ENCODE assay signal across 10 cellular contexts in genomic region chr11:8913961-8914660, GRCh38. TPM values are rescaled to one million over a fixed set of nuclear protein-coding genes. Genes with fewer than 3 reads are reported as not detected.
A peak's percentile ranks its signal among the peaks of the same experiment; 100 is the strongest.
DNase-seq lines count a peak whose midpoint lies in the region; ATAC-seq and TF ChIP-seq lines count a peak whose summit lies in the region.
"Had no signal": no experiment of that assay in that cellular context is flagged by ENCODE, and none has a peak within 500 bp of the region (broad histone marks: within the 10 kb centered on the region; RNA-seq: fewer than 3 reads in every experiment).

No MANE protein-coding gene starts in this region.

- H3K27ac ChIP-seq in GM23338 (ENCODE audit: low read depth) (no peak overlapping the region), OCI-LY7 (ENCODE audit: low read depth, low read length, poor library complexity, severe bottlenecking) (peak overlapping the region; percentile 51)

- H4K20me1 ChIP-seq in GM23338 (replicated peaks; ENCODE audit: insufficient read depth) (no peaks in the 10 kb centered on the region), OCI-LY7 (ENCODE audit: insufficient read depth, low read length) (no peaks in the 10 kb centered on the region)

- TSS peak; percentile 33 for BruUV-seq in OCI-LY7 (replicated peaks; lab: Mats Ljungman, UMichigan)

- H3K27me3 ChIP-seq in GM23338 (ENCODE audit: insufficient read depth), result peaks cover 10% of the 10 kb centered on the region

- TF ChIP-seq CTCF in GM23338 (conservative IDR thresholded peaks at IDR 0.05; ENCODE audit: low read depth in 2 of 2), result peak; percentile 73 to 89
- TF ChIP-seq CTCF in OCI-LY7 (conservative IDR thresholded peaks at IDR 0.05; ENCODE audit: low read length), result peak; percentile 91
- TF ChIP-seq CTCF in retinal pigment epithelial cell (conservative IDR thresholded peaks at IDR 0.05; ENCODE audit: low read depth, low read length), result peak; percentile 85

- intact Hi-C loops in OCI-LY7 (cut with micrococcal nuclease; ENCODE audit: unreplicated experiment), result loop anchor here (1.0 to 10.0 kb wide), 6 partner anchors 45 to 841 kb away; partner anchors contain the start of gene ZNF143
- intact Hi-C loops in activated naive CD4-positive, alpha-beta T cell treated with anti-CD3 and anti-CD28 coated beads for 36 hours (cut with micrococcal nuclease), result loop anchor here (1.0 to 10.0 kb wide), 11 partner anchors 45 to 843 kb away; partner anchors contain the start of genes TMEM9B and ZNF143

- H3K9me2 ChIP-seq in GM23338 (ENCODE audit: insufficient read depth), result no peaks in the 10 kb centered on the region
- H3K9me2 ChIP-seq in OCI-LY7 (ENCODE audit: insufficient read depth, low read length), result no peaks in the 10 kb centered on the region

- no peaks in the 10 kb centered on the region for H3K9me3 ChIP-seq in OCI-LY7 (ENCODE audit: low read length)

- H3K79me2 ChIP-seq in GM23338 (replicated peaks; ENCODE audit: insufficient read depth) (no peaks in the 10 kb centered on the region), OCI-LY7 (ENCODE audit: insufficient read depth, low read depth, low read length) (peaks cover 5% of the 10 kb centered on the region; the same call in 1 of the 2 replicates)

- H2AFZ ChIP-seq in GM23338 (no peak overlapping the region), OCI-LY7 (ENCODE audit: low read length) (peak overlapping the region; percentile 90)

- peaks cover 20% of the 10 kb centered on the region for H3K27me3 Mint-ChIP-seq in GM23338 (ENCODE audit: insufficient read depth, low read depth, poor library complexity)
- H3K27me3 Mint-ChIP-seq in activated naive CD4-positive, alpha-beta T cell treated with anti-CD3 and anti-CD28 coated beads for 36 hours (ENCODE audit: low read depth), result no peaks in the 10 kb centered on the region

- H3K4me2 ChIP-seq in GM23338 (no peak overlapping the region; the same call in 1 of the 2 replicates), OCI-LY7 (ENCODE audit: low read length) (peak overlapping the region; percentile 76)

- no peak overlapping the region; the same call in 1 of the 2 replicates for H3K27ac Mint-ChIP-seq in GM23338
- peak overlapping the region; percentile 87 for H3K27ac Mint-ChIP-seq in activated naive CD4-positive, alpha-beta T cell treated with anti-CD3 and anti-CD28 coated beads for 36 hours

- POLR2A ChIA-PET in OCI-LY7 (lab: Charles Lee), result interaction anchor here (0.6 kb wide), 1 partner anchor 163 kb away, joined by 3 read pairs; no protein-coding TSS in a partner anchor

- H3K36me3 Mint-ChIP-seq in GM23338 (ENCODE audit: low read depth), result peaks cover 43% of the 10 kb centered on the region
- peaks cover 24% of the 10 kb centered on the region for H3K36me3 Mint-ChIP-seq in activated naive CD4-positive, alpha-beta T cell treated with anti-CD3 and anti-CD28 coated beads for 36 hours (ENCODE audit: low read depth)

- H3K4me1 ChIP-seq in GM23338 (ENCODE audit: insufficient read depth), result peaks cover 11% of the 10 kb centered on the region
- H3K4me1 ChIP-seq in OCI-LY7 (ENCODE audit: insufficient read depth, low read length, poor library complexity, severe bottlenecking), result peaks cover 23% of the 10 kb centered on the region

- H3K4me3 ChIP-seq in GM23338 (no peak overlapping the region), OCI-LY7 (ENCODE audit: low read depth, low read length, poor library complexity, severe bottlenecking) (peak overlapping the region; percentile 57), retinal pigment epithelial cell (ENCODE audit: low read length) (no peak overlapping the region)

- H3K9me3 Mint-ChIP-seq in GM23338, result no peaks in the 10 kb centered on the region
- no peaks in the 10 kb centered on the region for H3K9me3 Mint-ChIP-seq in activated naive CD4-positive, alpha-beta T cell treated with anti-CD3 and anti-CD28 coated beads for 36 hours

- H3F3A ChIP-seq in GM23338 (replicated peaks; ENCODE audit: low read depth), result peaks cover 4% of the 10 kb centered on the region; the same call in 1 of the 2 replicates

- no peak overlapping the region for H3K4me3 Mint-ChIP-seq in GM23338
- peak overlapping the region; percentile 52 for H3K4me3 Mint-ChIP-seq in activated naive CD4-positive, alpha-beta T cell treated with anti-CD3 and anti-CD28 coated beads for 36 hours

- ATAC-seq in GM23338, result 0 out of 3 replicates have a peak, but pooled peaks have one; percentile 2
- ATAC-seq in HG02884 (IDR thresholded peaks at IDR 0.05; ENCODE audit: unreplicated experiment), result no peak
- ATAC-seq in GM21526 (IDR thresholded peaks at IDR 0.05; ENCODE audit: low FRiP score, unreplicated experiment), result no peak

- peaks cover 27% of the 10 kb centered on the region for H3K4me1 Mint-ChIP-seq in GM23338
- H3K4me1 Mint-ChIP-seq in activated naive CD4-positive, alpha-beta T cell treated with anti-CD3 and anti-CD28 coated beads for 36 hours (ENCODE audit: low read depth), result peaks cover 34% of the 10 kb centered on the region

- H3K36me3 ChIP-seq in GM23338 (ENCODE audit: insufficient read depth) (peaks cover 3% of the 10 kb centered on the region; the same call in 1 of the 2 replicates), OCI-LY7 (ENCODE audit: insufficient read depth, low read length) (peaks cover 36% of the 10 kb centered on the region)

- DNase-seq in CD1c-positive myeloid dendritic cell (ENCODE audit: extremely low spot score) (peak; percentile 59), GM23338 (ENCODE audit: low spot score) (peak; percentile 78), OCI-LY7 (ENCODE audit: low spot score) (peak; percentile 70), germinal center (ENCODE audit: low spot score) (peak; percentile 44), retinal pigment epithelial cell (ENCODE audit: low read depth) (no peak)
- DNase-seq in activated naive CD4-positive, alpha-beta T cell treated with anti-CD3 and anti-CD28 coated beads for 36 hours, result peak; percentile 61

- CTCF ChIA-PET in OCI-LY7 (lab: Charles Lee; ENCODE audit: unreplicated experiment), result interaction anchor here (0.5 to 2.1 kb wide), 2 partner anchors 45 to 67 kb away, joined by 3 to 8 read pairs; no protein-coding TSS in a partner anchor
- CTCF ChIA-PET in activated naive CD4-positive, alpha-beta T cell treated with anti-CD3 and anti-CD28 coated beads for 36 hours (lab: Charles Lee), result interaction anchor here (0.5 to 2.6 kb wide), 9 partner anchors 8 to 224 kb away, joined by 3 to 42 read pairs (median 3); no protein-coding TSS in a partner anchor

TF ChIP-seq in GM23338, 12 proteins besides CTCF, POLR2A, EP300 and RAD21:
- TF ChIP-seq NANOG (IDR thresholded peaks at IDR 0.05; ENCODE audit: borderline replicate concordance), result no peak

RNA-seq across cellular contexts. Expression of gene AKIP1, which starts 3.1 kb away (rescaled TPM):
- 14.0 and 16.7 TPM in 2 replicates for total RNA-seq in GM23338 (2014; rRNA removed; shearing (Covaris generic))
- 11.1 and 11.2 TPM in 2 replicates for polyA plus RNA-seq in GM23338 (2016; fragmentation: Nextera tagmentation; extraction: Ambion mirVana)
- 16.9 and 25.2 TPM in 2 replicates for total RNA-seq in OCI-LY7 (2014; rRNA removed; shearing (Covaris generic))
- 28.2 and 28.3 TPM in 2 replicates for total RNA-seq in OCI-LY7 (2022)
- 10 to 100 TPM; 41.5 to 43.9 TPM for total RNA-seq in activated naive CD4-positive, alpha-beta T cell treated with anti-CD3 and anti-CD28 coated beads for 36 hours

RNA-seq across cellular contexts. Expression of gene C11orf16, which starts 18.6 kb away (rescaled TPM):
- not detected in 2 replicates for total RNA-seq in GM23338 (2014; rRNA removed; shearing (Covaris generic))
- polyA plus RNA-seq in GM23338 (2016; fragmentation: Nextera tagmentation; extraction: Ambion mirVana), result 0.31 TPM in 1 of 2 replicates, not detected in the other
- total RNA-seq in OCI-LY7 (2014; rRNA removed; shearing (Covaris generic)), result not detected in 2 replicates
- total RNA-seq in OCI-LY7 (2022), result not detected in 2 replicates
- not detected for total RNA-seq in activated naive CD4-positive, alpha-beta T cell treated with anti-CD3 and anti-CD28 coated beads for 36 hours
- total RNA-seq: T-helper 1 cell treated with Interleukin-12 subunit alpha and Interleukin-12 subunit beta and Interleukin-4 antibody, amounts not matched to agents 30 ng/mL and 1 ng/mL, for 36 hours; urinary bladder had no signal
- polyA plus RNA-seq: urinary bladder had no signal

RNA-seq across cellular contexts. Expression of gene ASCL3, which starts 28.7 kb away (rescaled TPM):
- not detected in 2 replicates for total RNA-seq in GM23338 (2014; rRNA removed; shearing (Covaris generic))
- polyA plus RNA-seq in GM23338 (2016; fragmentation: Nextera tagmentation; extraction: Ambion mirVana), result not detected in 2 replicates
- not detected in 2 replicates for total RNA-seq in OCI-LY7 (2014; rRNA removed; shearing (Covaris generic))
- total RNA-seq in OCI-LY7 (2022), result not detected in 2 replicates
- total RNA-seq in activated naive CD4-positive, alpha-beta T cell treated with anti-CD3 and anti-CD28 coated beads for 36 hours, result not detected
- total RNA-seq: T-helper 1 cell treated with Interleukin-12 subunit alpha and Interleukin-12 subunit beta and Interleukin-4 antibody, amounts not matched to agents 30 ng/mL and 1 ng/mL, for 36 hours; urinary bladder had no signal
- polyA plus RNA-seq: urinary bladder had no signal

RNA-seq across cellular contexts. Expression of gene TMEM9B, which starts 50.1 kb away (rescaled TPM):
- total RNA-seq in GM23338 (2014; rRNA removed; shearing (Covaris generic)), result 9.7 and 10.4 TPM in 2 replicates
- polyA plus RNA-seq in GM23338 (2016; fragmentation: Nextera tagmentation; extraction: Ambion mirVana), result 10.2 and 12.9 TPM in 2 replicates
- total RNA-seq in OCI-LY7 (2014; rRNA removed; shearing (Covaris generic)), result 8.5 and 13.4 TPM in 2 replicates
- total RNA-seq in OCI-LY7 (2022), result 13.0 and 14.8 TPM in 2 replicates
- total RNA-seq in activated naive CD4-positive, alpha-beta T cell treated with anti-CD3 and anti-CD28 coated beads for 36 hours, result 10 to 100 TPM; 13.4 to 13.6 TPM
